8 cellular contexts compared by ENCODE assay signal in genomic region chr21:31132574-31133242, GRCh38.
DNase-seq lines count a peak whose midpoint lies in the region; ATAC-seq lines count a peak whose summit lies in the region.

No MANE protein-coding gene starts in this region.

- peak overlapping the region; percentile 95 for H3K27ac Mint-ChIP-seq in T-helper 1 cell treated with Interleukin-12 subunit alpha and Interleukin-12 subunit beta and Interleukin-4 antibody, amounts not matched to agents 30 μg/mL and 1 μg/mL, for 36 hours

- DNase-seq in central memory CD4-positive, alpha-beta T cell, result peak; percentile 92
- peak; percentile 24 to 30 for DNase-seq in stimulated activated CD8-positive, alpha-beta memory T cell treated with anti-CD3 and anti-CD28 coated beads, Interleukin-7, amount 100 ng/mL, for 1 hour (ENCODE audit: low read depth in 2 of 2)
- DNase-seq in SIG-M5 treated with dmso at 0.1 percent for 504 hours (lab: John Stamatoyannopoulos, UW; ENCODE audit: unreplicated experiment) (no peak), NCI-H510A treated with DMSO at 0.1 percent for 48 hours (lab: John Stamatoyannopoulos, UW) (no peak)

- peaks cover 71% of the 10 kb centered on the region for H3K4me1 Mint-ChIP-seq in T-helper 1 cell treated with Interleukin-12 subunit alpha and Interleukin-12 subunit beta and Interleukin-4 antibody, amounts not matched to agents 30 μg/mL and 1 μg/mL, for 36 hours (ENCODE audit: low read depth)

- peaks cover 87% of the 10 kb centered on the region for H3K36me3 Mint-ChIP-seq in T-helper 1 cell treated with Interleukin-12 subunit alpha and Interleukin-12 subunit beta and Interleukin-4 antibody, amounts not matched to agents 30 μg/mL and 1 μg/mL, for 36 hours (ENCODE audit: low read depth)

- ATAC-seq in GM18499 (IDR thresholded peaks at IDR 0.05; ENCODE audit: insufficient read depth, unreplicated experiment) (peak; percentile 51), HG02763 (IDR thresholded peaks at IDR 0.05; ENCODE audit: unreplicated experiment) (peak; percentile 85), HG03025 (IDR thresholded peaks at IDR 0.05; ENCODE audit: low FRiP score, unreplicated experiment) (no peak)

- H3K27me3 Mint-ChIP-seq in T-helper 1 cell treated with Interleukin-12 subunit alpha and Interleukin-12 subunit beta and Interleukin-4 antibody, amounts not matched to agents 30 μg/mL and 1 μg/mL, for 36 hours (ENCODE audit: low read depth), result no peaks in the 10 kb centered on the region

- H3K9me3 Mint-ChIP-seq in T-helper 1 cell treated with Interleukin-12 subunit alpha and Interleukin-12 subunit beta and Interleukin-4 antibody, amounts not matched to agents 30 μg/mL and 1 μg/mL, for 36 hours, result no peaks in the 10 kb centered on the region

- H3K4me3 Mint-ChIP-seq in T-helper 1 cell treated with Interleukin-12 subunit alpha and Interleukin-12 subunit beta and Interleukin-4 antibody, amounts not matched to agents 30 μg/mL and 1 μg/mL, for 36 hours, result peak overlapping the region; percentile 76

Comparison
In these comparisons a context has a peak if more than half of its experiments do, and no peak if none do; other contexts are left out.
1. DNase-seq: peak in central memory CD4-positive, alpha-beta T cell (single experiment) and stimulated activated CD8-positive, alpha-beta memory T cell treated with anti-CD3 and anti-CD28 coated beads, Interleukin-7, amount 100 ng/mL, for 1 hour (2 of 2); none in SIG-M5 treated with dmso at 0.1 percent for 504 hours (single experiment) and NCI-H510A treated with DMSO at 0.1 percent for 48 hours (single experiment).